11 cellular contexts compared by ENCODE assay signal in the genomic region with DNA sequence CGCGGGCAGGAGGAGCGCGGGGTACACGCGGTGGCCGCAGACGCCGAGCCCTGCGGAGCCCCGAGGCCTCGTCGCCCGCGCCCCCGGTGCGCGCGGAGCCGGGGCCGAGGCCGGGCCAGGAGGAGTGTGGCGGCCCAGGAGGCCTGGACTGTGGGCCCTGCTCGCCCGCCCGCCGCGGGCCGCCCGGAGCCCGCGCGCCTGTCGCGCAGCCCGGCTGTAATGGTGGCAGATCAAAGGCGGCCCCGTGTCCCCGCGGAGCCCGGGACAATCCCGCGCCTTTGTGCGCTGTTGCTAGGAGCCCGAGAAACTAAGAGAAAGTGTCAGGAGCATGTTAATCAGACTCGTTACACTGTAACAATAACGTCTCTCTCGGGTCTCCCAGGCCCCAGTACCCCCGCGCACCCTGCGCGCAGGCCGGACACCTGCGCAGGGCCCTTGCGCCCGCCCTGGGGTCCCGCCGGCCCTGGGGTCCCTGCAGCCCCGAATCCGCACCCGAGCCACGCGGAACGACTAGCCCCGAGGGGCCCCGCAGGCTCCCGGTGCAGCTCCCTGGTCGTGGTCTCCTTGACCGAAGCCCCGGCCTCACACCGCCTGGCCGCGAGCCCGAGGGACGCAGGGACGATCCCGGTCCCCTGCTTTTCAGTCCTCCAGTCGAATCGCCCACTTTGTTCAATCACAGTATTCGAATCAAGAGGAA.
DNase-seq lines count a peak whose midpoint lies in the region; ATAC-seq and TF ChIP-seq lines count a peak whose summit lies in the region.
"Had no signal": no experiment of that assay in that cellular context is flagged by ENCODE, and none has a peak within 500 bp of the region (broad histone marks: within the 10 kb centered on the region; RNA-seq: fewer than 3 reads in every experiment).

No MANE protein-coding gene starts in this region.

- peaks cover 9% of the 10 kb centered on the region for H3K23me2 ChIP-seq in H9 (ENCODE audit: insufficient read length, low read depth, low read length, poor library complexity, severe bottlenecking)

- TF ChIP-seq CTCF in CD14-positive monocyte (IDR thresholded peaks at IDR 0.05) (no peak), H9 (conservative IDR thresholded peaks at IDR 0.05) (no peak), ovary (IDR thresholded peaks at IDR 0.05) (no peak), osteoblast (IDR thresholded peaks at IDR 0.05; ENCODE audit: extremely low read depth, low read depth, low read length) (no peak)

- H3K27me3 Mint-ChIP-seq in CD14-positive monocyte (ENCODE audit: low read depth in 3 of 3) (peaks cover 55 to 79% (median 68%) of the 10 kb centered on the region in 3 donors), H9 (ENCODE audit: low read depth) (peaks cover 18% of the 10 kb centered on the region)
- H3K27me3 Mint-ChIP-seq in effector memory CD8-positive, alpha-beta T cell = peaks cover 43 to 72% of the 10 kb centered on the region in 2 donors

- no peak overlapping the region for H3T11ph ChIP-seq in H9 (ENCODE audit: low read length)

- H2AFZ ChIP-seq in H9 (ENCODE audit: low read length) = no peak overlapping the region
- no peak overlapping the region for H2AFZ ChIP-seq in osteoblast (ENCODE audit: low read length)

- H3K79me2 ChIP-seq in H9 (ENCODE audit: insufficient read depth, low read length) = no peaks in the 10 kb centered on the region
- H3K79me2 ChIP-seq in osteoblast (ENCODE audit: insufficient read depth, low read length) = no peaks in the 10 kb centered on the region

- H3K27ac ChIP-seq in H9 (ENCODE audit: insufficient read length, low read depth, low read length) (no peak overlapping the region), ovary (no peak overlapping the region), osteoblast (ENCODE audit: low read depth, low read length) (no peak overlapping the region)

- H3K4me2 ChIP-seq in H9 (ENCODE audit: insufficient read depth, insufficient read length, low read length) (no peak overlapping the region), osteoblast (ENCODE audit: insufficient read depth, low read length) (no peak overlapping the region)

- no peak overlapping the region for H2BK5ac ChIP-seq in H9 (ENCODE audit: insufficient read length, low read length)

- H3K9me3 Mint-ChIP-seq in CD14-positive monocyte (peaks cover 0 to 9% (median 4%) of the 10 kb centered on the region in 7 donors), H9 (no peaks in the 10 kb centered on the region; a peak in 2 of 5 replicates)
- no peaks in the 10 kb centered on the region for H3K9me3 Mint-ChIP-seq in effector memory CD8-positive, alpha-beta T cell

- H2BK20ac ChIP-seq in H9 (ENCODE audit: low read depth, low read length, poor library complexity, severe bottlenecking) = no peak overlapping the region

- H3K27me3 ChIP-seq in H9 (ENCODE audit: insufficient read depth, low read length) (no peaks in the 10 kb centered on the region), ovary (peaks cover 5% of the 10 kb centered on the region), osteoblast (ENCODE audit: insufficient read depth, low read length) (peaks cover 46% of the 10 kb centered on the region)

- H3K23ac ChIP-seq in H9 (ENCODE audit: insufficient read length, low read depth, low read length) = no peak overlapping the region

- H3K79me1 ChIP-seq in H9 (ENCODE audit: insufficient read depth, low read depth, low read length, poor library complexity, severe bottlenecking) = no peaks in the 10 kb centered on the region

- H3K4me1 ChIP-seq in H9 (ENCODE audit: insufficient read depth, low read length) (no peaks in the 10 kb centered on the region; the same call in 1 of the 2 replicates), ovary (ENCODE audit: insufficient read depth) (peaks cover 4% of the 10 kb centered on the region), osteoblast (ENCODE audit: insufficient read depth, low read length) (no peaks in the 10 kb centered on the region)

- H3K36me3 Mint-ChIP-seq in CD14-positive monocyte = no peaks in the 10 kb centered on the region
- peaks cover 0 to 3% (median 0%) of the 10 kb centered on the region in 3 experiments; a peak in 2 of 7 replicates for H3K36me3 Mint-ChIP-seq in H9 (ENCODE audit: insufficient read depth in 1 of 3, low read depth in 3 of 3)
- H3K36me3 Mint-ChIP-seq in effector memory CD8-positive, alpha-beta T cell (ENCODE audit: insufficient read depth) = peaks cover 4% of the 10 kb centered on the region

- no peak overlapping the region for H2AK5ac ChIP-seq in H9 (ENCODE audit: insufficient read length, low read length)

- H3K56ac ChIP-seq in H9 (ENCODE audit: insufficient read length, low read depth, low read length) = no peak overlapping the region

- WGBS in H9 (ENCODE audit: extremely low coverage, insufficient read length, low lambda C conversion rate) = no CpG with 5 or more reads among the region's 80 CpGs
- WGBS in ovary, 3 donors = 25 to 41% (median 26%) methylated on average over 61 to 80 of the region's 80 CpGs

- H4K20me1 ChIP-seq in H9 (ENCODE audit: control insufficient read depth, insufficient read depth, insufficient read length) = no peaks in the 10 kb centered on the region
- H4K20me1 ChIP-seq in osteoblast (ENCODE audit: insufficient read depth, low read length) = no peaks in the 10 kb centered on the region

- TF ChIP-seq EP300 in ovary (IDR thresholded peaks at IDR 0.05) = no peak

- H3K27ac Mint-ChIP-seq in CD14-positive monocyte (no peak overlapping the region), H9 (no peak overlapping the region)
- peak overlapping the region in 1 of 2 donors; percentile 52 for H3K27ac Mint-ChIP-seq in effector memory CD8-positive, alpha-beta T cell

- TF ChIP-seq POLR2A in ovary (IDR thresholded peaks at IDR 0.05) = no peak

- H3K9ac ChIP-seq in H9 (ENCODE audit: extremely low read depth, insufficient read length, low read length) = no peak overlapping the region

- H4K5ac ChIP-seq in H9 (ENCODE audit: insufficient read length, low read depth, low read length) = no peak overlapping the region

- no peak overlapping the region for H3K14ac ChIP-seq in H9 (ENCODE audit: insufficient read depth, low read length)

- intact Hi-C loops in CD14-positive monocyte (cut with micrococcal nuclease) = no loop called here
- intact Hi-C loops in ovary (cut with DNase I) = no loop called here

- H3K18ac ChIP-seq in H9 (ENCODE audit: insufficient read length, low read depth, low read length) = no peak overlapping the region

- H3K9me3 ChIP-seq in H9 (ENCODE audit: control insufficient read depth, low read depth, low read length) = no peaks in the 10 kb centered on the region
- H3K9me3 ChIP-seq in ovary = no peaks in the 10 kb centered on the region
- H3K9me3 ChIP-seq in osteoblast (ENCODE audit: low read depth, low read length) = no peaks in the 10 kb centered on the region

- peak overlapping the region; percentile 23 for H3K4me3 ChIP-seq in ovary
- H3K4me3 ChIP-seq in osteoblast (ENCODE audit: insufficient read depth, low read length) = no peak overlapping the region

- H3K4me3 Mint-ChIP-seq in CD14-positive monocyte = peak overlapping the region; percentile 61 to 91
- 0 out of 5 replicates have a peak overlapping the region, but pooled peaks of 1 of the 2 experiments have one; percentile 48 for H3K4me3 Mint-ChIP-seq in H9
- peak overlapping the region; percentile 77 to 89 for H3K4me3 Mint-ChIP-seq in effector memory CD8-positive, alpha-beta T cell

- H4K91ac ChIP-seq in H9 (ENCODE audit: insufficient read length, low read depth, low read length) = no peak overlapping the region

- no peak overlapping the region for H4K8ac ChIP-seq in H9 (replicated peaks; ENCODE audit: insufficient read length, low read depth, low read length)

- no peak overlapping the region for H2BK120ac ChIP-seq in H9 (ENCODE audit: low read depth, low read length, poor library complexity, severe bottlenecking)

- H2BK12ac ChIP-seq in H9 (ENCODE audit: insufficient read length, low read depth, low read length) = no peak overlapping the region

- no peak overlapping the region for H2BK15ac ChIP-seq in H9 (ENCODE audit: low read depth, low read length)

- H3K36me3 ChIP-seq in ovary = no peaks in the 10 kb centered on the region
- H3K36me3 ChIP-seq in osteoblast (ENCODE audit: insufficient read depth, low read length) = no peaks in the 10 kb centered on the region

- ATAC-seq in effector memory CD8-positive, alpha-beta T cell (replicated peaks) = peak; percentile 48
- no peak for ATAC-seq in HG03571 (IDR thresholded peaks at IDR 0.05; ENCODE audit: unreplicated experiment)
- no peak for ATAC-seq in HG03159 (IDR thresholded peaks at IDR 0.05; ENCODE audit: unreplicated experiment)

- no peak overlapping the region for H3K4ac ChIP-seq in H9 (ENCODE audit: low read depth, low read length)

- H3K4me1 Mint-ChIP-seq in CD14-positive monocyte (peaks cover 16% of the 10 kb centered on the region), H9 (peaks cover 62 to 69% of the 10 kb centered on the region in 2 experiments)
- H3K4me1 Mint-ChIP-seq in effector memory CD8-positive, alpha-beta T cell (ENCODE audit: low read depth in 2 of 2) = peaks cover 10 to 16% of the 10 kb centered on the region in 2 donors

- DNase-seq in CD14-positive monocyte (ENCODE audit: low spot score) (no peak), H9 (peak; percentile 60), ovary (no peak), NCI-H446 (lab: John Stamatoyannopoulos, UW) (no peak), osteoblast (ENCODE audit: insufficient read length, low spot score, missing footprints) (no peak)
- no peak for DNase-seq in effector memory CD8-positive, alpha-beta T cell
- DNase-seq: activated CD8-positive, alpha-beta memory T cell treated with anti-CD3 and anti-CD28 coated beads, Interleukin-2, amount 50 U/mL, for 4 hours; DMS 273 treated with DMSO at 0.1 percent for 48 hours; effector CD8-positive, alpha-beta T cell had no signal
